ENCODE assay signal across 8 cellular contexts in genomic region chr7:100705341-100705752, GRCh38. TPM values are rescaled to one million over a fixed set of nuclear protein-coding genes. Genes with fewer than 3 reads are reported as not detected.
DNase-seq lines count a peak whose midpoint lies in the region; ATAC-seq and TF ChIP-seq lines count a peak whose summit lies in the region.

No MANE protein-coding gene starts in this region.

- no peaks in the 10 kb centered on the region for H3K27me3 ChIP-seq in breast epithelium

- H3K4me1 ChIP-seq in breast epithelium, result peaks cover 0 to 13% of the 10 kb centered on the region in 2 donors

- TF ChIP-seq CTCF in VCaP (conservative IDR thresholded peaks at IDR 0.05), result peak; percentile 98
- peak; percentile 83 to 95 (median 88) for TF ChIP-seq CTCF in breast epithelium (IDR thresholded peaks at IDR 0.05)

- TF ChIP-seq POLR2A in breast epithelium (IDR thresholded peaks at IDR 0.05), result no peak

- H3K27ac ChIP-seq in VCaP, result peak overlapping the region; percentile 92
- H3K27ac ChIP-seq in breast epithelium, result peak overlapping the region; percentile 91 to 93

- H3K4me3 ChIP-seq in breast epithelium, result peak overlapping the region; percentile 65 to 87 (median 79)

- no peaks in the 10 kb centered on the region for H3K9me3 ChIP-seq in breast epithelium

- no peaks in the 10 kb centered on the region for H3K36me3 ChIP-seq in breast epithelium

- DNase-seq in NCI-H524 (lab: John Stamatoyannopoulos, UW) (peak; percentile 57 to 72), NCI-H524 treated with DMSO at 0.1 percent for 48 hours (lab: John Stamatoyannopoulos, UW) (no peak), NCI-H146 (lab: John Stamatoyannopoulos, UW) (peak; percentile 67), breast epithelium (ENCODE audit: low spot score in 2 of 2) (peak; percentile 58 to 73), iPS-NIHi7 (ENCODE audit: extremely low spot score) (peak; percentile 92)
- peak; percentile 61 to 80 for DNase-seq in stimulated activated CD4-positive, alpha-beta T cell treated with anti-CD3 and anti-CD28 coated beads, Interleukin-12 subunit alpha, Interleukin-12 subunit beta, amount 100 ng/mL, for 24 hours (ENCODE audit: low read depth in 2 of 2)

- peak; percentile 39 for ATAC-seq in HG02840 (IDR thresholded peaks at IDR 0.05; ENCODE audit: low FRiP score, unreplicated experiment)

- intact Hi-C loops in breast epithelium (cut with DNase I; ENCODE audit: low total_unique reads), result loop anchor here (10.0 kb wide), 1 partner anchor 159 kb away; the partner anchor contains the start of gene TRIP6

RNA-seq across cellular contexts. Expression of gene POP7, which starts 0.6 kb away (rescaled TPM):
- 10 to 100 TPM; 25.8 to 28.2 (median 27.4) TPM for total RNA-seq in breast epithelium

RNA-seq across cellular contexts. Expression of gene GIGYF1, which starts 11.3 kb away (rescaled TPM):
- total RNA-seq in breast epithelium, result 10 to 100 TPM; 25.0 to 39.0 (median 34.8) TPM

RNA-seq across cellular contexts. Expression of gene EPO, which starts 14.9 kb away (rescaled TPM):
- not detected for total RNA-seq in breast epithelium

RNA-seq across cellular contexts. Expression of gene ZAN, which starts 28.0 kb away (rescaled TPM):
- total RNA-seq in breast epithelium, result not detected

RNA-seq across cellular contexts. Expression of gene GNB2, which starts 31.8 kb away (rescaled TPM):
- 100 to 1,000 TPM; 113 to 197 (median 173) TPM for total RNA-seq in breast epithelium
